Comparison of ENCODE assay signal across 24 cellular contexts in the genomic region with DNA sequence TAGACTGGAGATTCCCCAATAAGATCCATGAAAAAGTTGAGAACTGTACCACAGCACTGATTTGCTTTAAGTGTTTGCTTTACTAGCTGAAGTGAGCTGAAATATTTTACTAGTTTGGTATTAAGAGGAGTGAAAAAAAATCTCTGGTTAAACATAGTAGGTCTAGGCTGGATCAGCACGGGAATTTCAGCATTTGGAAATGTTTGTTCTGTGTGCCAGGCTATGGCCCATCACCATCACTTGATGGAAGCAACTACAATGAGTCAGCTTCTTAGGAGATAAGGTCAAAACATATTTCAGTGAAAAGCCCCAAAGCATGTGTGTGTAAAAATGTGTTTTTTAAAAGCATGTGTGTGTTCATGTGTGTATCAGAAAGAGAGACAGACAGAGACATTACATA.
DNase-seq lines count a peak whose midpoint lies in the region; ATAC-seq and TF ChIP-seq lines count a peak whose summit lies in the region.
"Had no signal": no experiment of that assay in that cellular context is flagged by ENCODE, and none has a peak within 500 bp of the region (broad histone marks: within the 10 kb centered on the region; RNA-seq: fewer than 3 reads in every experiment).

No MANE protein-coding gene starts in this region.

- TF ChIP-seq POLR2A in thyroid gland (IDR thresholded peaks at IDR 0.05), result no peak

- H3K27me3 Mint-ChIP-seq in activated naive CD8-positive, alpha-beta T cell treated with anti-CD3 and anti-CD28 coated beads, Interleukin-2, amount 50 U/mL, for 24 hours, result no peaks in the 10 kb centered on the region
- no peaks in the 10 kb centered on the region for H3K27me3 Mint-ChIP-seq in activated naive CD8-positive, alpha-beta T cell treated with anti-CD3 and anti-CD28 coated beads for 36 hours
- no peaks in the 10 kb centered on the region for H3K27me3 Mint-ChIP-seq in CD14-positive monocyte (ENCODE audit: low read depth in 3 of 3)
- H3K27me3 Mint-ChIP-seq: CD4-positive, alpha-beta T cell; IgD-negative memory B cell had no signal

- intact Hi-C loops in thyroid gland (cut with DNase I) (no loop called here), mucosa of descending colon (cut with DNase I, micrococcal nuclease) (no loop called here), CD14-positive monocyte (cut with micrococcal nuclease) (no loop called here)

- H3K27me3 ChIP-seq in lung (ENCODE audit: control insufficient read depth, insufficient read depth) (no peaks in the 10 kb centered on the region), thyroid gland (no peaks in the 10 kb centered on the region)
- H3K27me3 ChIP-seq: BE2C, MG63 had no signal

- peaks cover 22% of the 10 kb centered on the region for H3K36me3 Mint-ChIP-seq in activated naive CD8-positive, alpha-beta T cell treated with anti-CD3 and anti-CD28 coated beads, Interleukin-2, amount 50 U/mL, for 24 hours (ENCODE audit: low read depth)
- peaks cover 24% of the 10 kb centered on the region for H3K36me3 Mint-ChIP-seq in activated naive CD8-positive, alpha-beta T cell treated with anti-CD3 and anti-CD28 coated beads for 36 hours
- peaks cover 5 to 10% of the 10 kb centered on the region in 2 donors for H3K36me3 Mint-ChIP-seq in CD14-positive monocyte

- 53 to 82% methylated on average over 1 of the region's 1 CpG for WGBS in lung, 2 donors
- 24 to 27% methylated on average over 1 of the region's 1 CpG for WGBS in thyroid gland, 2 donors

- no peak overlapping the region for H3K4me3 Mint-ChIP-seq in activated naive CD8-positive, alpha-beta T cell treated with anti-CD3 and anti-CD28 coated beads, Interleukin-2, amount 50 U/mL, for 24 hours
- no peak overlapping the region for H3K4me3 Mint-ChIP-seq in activated naive CD8-positive, alpha-beta T cell treated with anti-CD3 and anti-CD28 coated beads for 36 hours
- no peak overlapping the region for H3K4me3 Mint-ChIP-seq in CD14-positive monocyte
- H3K4me3 Mint-ChIP-seq: CD4-positive, alpha-beta T cell; IgD-negative memory B cell had no signal

- H3K4me1 ChIP-seq in lung (ENCODE audit: control insufficient read depth in 2 of 2, insufficient read depth in 2 of 2, low read length in 2 of 2) (no peaks in the 10 kb centered on the region), thyroid gland (peaks cover 18 to 21% of the 10 kb centered on the region in 2 donors), mucosa of descending colon (ENCODE audit: low read depth) (no peaks in the 10 kb centered on the region)
- H3K4me1 ChIP-seq: HAP-1 had no signal

- no peak overlapping the region for H3K27ac ChIP-seq in lung (ENCODE audit: low read depth in 1 of 2, low read length in 1 of 2)
- H3K27ac ChIP-seq in thyroid gland, result peak overlapping the region; percentile 79 to 92 (median 85)
- H3K27ac ChIP-seq: GM23248 had no signal

- H3K36me3 ChIP-seq in lung (ENCODE audit: control insufficient read depth in 2 of 2, insufficient read depth in 2 of 2, low read length in 2 of 2), result peaks cover 0 to 4% of the 10 kb centered on the region in 2 donors
- no peaks in the 10 kb centered on the region for H3K36me3 ChIP-seq in thyroid gland
- H3K36me3 ChIP-seq in mucosa of descending colon (ENCODE audit: low read depth), result no peaks in the 10 kb centered on the region
- H3K36me3 ChIP-seq: BE2C, HAP-1, MG63 had no signal

- peak overlapping the region; percentile 1 for H3K27ac Mint-ChIP-seq in activated naive CD8-positive, alpha-beta T cell treated with anti-CD3 and anti-CD28 coated beads, Interleukin-2, amount 50 U/mL, for 24 hours
- no peak overlapping the region for H3K27ac Mint-ChIP-seq in activated naive CD8-positive, alpha-beta T cell treated with anti-CD3 and anti-CD28 coated beads for 36 hours
- no peak overlapping the region for H3K27ac Mint-ChIP-seq in CD14-positive monocyte
- H3K27ac Mint-ChIP-seq: CD4-positive, alpha-beta T cell had no signal

- H3K4me3 ChIP-seq in fibroblast of pulmonary artery (replicated peaks; ENCODE audit: low read depth, low read length), result no peak overlapping the region
- H3K4me3 ChIP-seq in lung, result no peak overlapping the region
- no peak overlapping the region for H3K4me3 ChIP-seq in thyroid gland (replicated peaks in 1 of 3)
- no peak overlapping the region for H3K4me3 ChIP-seq in mucosa of descending colon
- H3K4me3 ChIP-seq: GM12878, GM23248, HAP-1, MG63 had no signal

- peaks cover 3 to 11% of the 10 kb centered on the region in 2 donors for H3K9me3 ChIP-seq in lung (ENCODE audit: control insufficient read depth in 2 of 2, insufficient read depth in 1 of 2, low read length in 1 of 2)
- H3K9me3 ChIP-seq in thyroid gland, result no peaks in the 10 kb centered on the region
- peaks cover 14% of the 10 kb centered on the region for H3K9me3 ChIP-seq in mucosa of descending colon
- H3K9me3 ChIP-seq: BE2C had no signal

- peaks cover 10% of the 10 kb centered on the region for H3K4me1 Mint-ChIP-seq in activated naive CD8-positive, alpha-beta T cell treated with anti-CD3 and anti-CD28 coated beads, Interleukin-2, amount 50 U/mL, for 24 hours
- no peaks in the 10 kb centered on the region for H3K4me1 Mint-ChIP-seq in activated naive CD8-positive, alpha-beta T cell treated with anti-CD3 and anti-CD28 coated beads for 36 hours
- no peaks in the 10 kb centered on the region for H3K4me1 Mint-ChIP-seq in CD14-positive monocyte

- no peak for ATAC-seq in activated naive CD8-positive, alpha-beta T cell treated with anti-CD3 and anti-CD28 coated beads, Interleukin-2, amount 50 U/mL, for 24 hours
- ATAC-seq in lung (ENCODE audit: insufficient read depth, low FRiP score) (peak; percentile 62), mucosa of descending colon (no peak)
- ATAC-seq: GM12878 had no signal

- no peak for DNase-seq in activated naive CD8-positive, alpha-beta T cell treated with anti-CD3 and anti-CD28 coated beads, Interleukin-2, amount 50 U/mL, for 24 hours
- DNase-seq in activated naive CD8-positive, alpha-beta T cell treated with anti-CD3 and anti-CD28 coated beads for 36 hours, result no peak
- DNase-seq in fibroblast of pulmonary artery (ENCODE audit: low read depth), result peak; percentile 36
- no peak for DNase-seq in lung (ENCODE audit: low spot score)
- DNase-seq in thyroid gland, result no peak
- no peak for DNase-seq in mucosa of descending colon
- DNase-seq in CD14-positive monocyte (ENCODE audit: low spot score), result no peak
- DNase-seq in NCI-H1417 treated with DMSO at 0.1 percent for 48 hours (lab: John Stamatoyannopoulos, UW), result no peak
- DNase-seq: BE2C; Calu3; CD4-positive, alpha-beta T cell; EL; GM23248; Kasumi-1; MG63; NCI-H1048; NCI-H1436 treated with DMSO at 0.1 percent for 48 hours; NCI-H2029; NCI-H774; OCI-M1; Right ventricle myocardium superior had no signal

- H3K9me3 Mint-ChIP-seq in activated naive CD8-positive, alpha-beta T cell treated with anti-CD3 and anti-CD28 coated beads, Interleukin-2, amount 50 U/mL, for 24 hours, result peaks cover 4% of the 10 kb centered on the region
- H3K9me3 Mint-ChIP-seq in activated naive CD8-positive, alpha-beta T cell treated with anti-CD3 and anti-CD28 coated beads for 36 hours, result peaks cover 5% of the 10 kb centered on the region
- H3K9me3 Mint-ChIP-seq in CD14-positive monocyte, result peaks cover 6 to 18% (median 17%) of the 10 kb centered on the region in 7 donors
- H3K9me3 Mint-ChIP-seq: CD4-positive, alpha-beta T cell had no signal

- no peak for TF ChIP-seq CTCF in fibroblast of pulmonary artery (IDR thresholded peaks at IDR 0.05; ENCODE audit: low read length, missing control alignments)
- no peak for TF ChIP-seq CTCF in lung (IDR thresholded peaks at IDR 0.05; ENCODE audit: control extremely low read depth, extremely low read depth)
- TF ChIP-seq CTCF in thyroid gland (IDR thresholded peaks at IDR 0.05), result no peak
- TF ChIP-seq CTCF in mucosa of descending colon (IDR thresholded peaks at IDR 0.05), result no peak
- TF ChIP-seq CTCF in CD14-positive monocyte (IDR thresholded peaks at IDR 0.05), result no peak

Comparison
In these comparisons a context has a peak if more than half of its experiments do, and no peak if none do; other contexts are left out.
1. H3K27ac ChIP-seq: peak in thyroid gland (3 of 3); none in lung (0 of 2).